1 cellular context compared by ENCODE assay signal in the genomic region with DNA sequence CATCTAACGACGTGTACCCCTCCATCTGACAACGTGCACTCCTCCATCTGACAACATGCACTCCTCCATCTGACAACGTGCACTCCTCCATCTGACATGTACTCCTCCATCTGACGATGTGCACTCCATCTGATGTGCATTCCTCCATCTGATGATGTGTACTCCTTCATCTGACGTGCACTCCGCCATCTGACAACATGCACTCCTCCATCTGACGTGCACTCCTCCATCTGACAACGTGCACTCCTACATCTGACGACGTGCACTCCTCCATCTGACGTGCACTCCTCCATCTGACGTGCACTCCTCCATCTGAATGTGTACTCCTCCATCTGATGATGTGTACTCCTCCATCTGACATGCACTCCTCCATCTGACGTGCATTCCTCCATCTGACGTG.
A peak's percentile ranks its signal among the peaks of the same experiment; 100 is the strongest.
TF ChIP-seq lines count a peak whose summit lies in the region.

No MANE protein-coding gene starts in this region.

TF ChIP-seq in HepG2, 621 proteins besides CTCF, POLR2A, EP300 and RAD21 (continued from another document):
- TF ChIP-seq PRDM15 (CRISPR knock-in tag; IDR thresholded peaks at IDR 0.05) (no peak), ZSCAN22 (CRISPR knock-in tag; IDR thresholded peaks at IDR 0.05) (peak; percentile 95), PAF1 (CRISPR knock-in tag; IDR thresholded peaks at IDR 0.05) (no peak)
